In genomic region chr20:4962257-4962855, GRCh38 we compare ENCODE assay signal across 9 cellular contexts. TPM values are rescaled to one million over a fixed set of nuclear protein-coding genes. Genes with fewer than 3 reads are reported as not detected.
DNase-seq lines count a peak whose midpoint lies in the region; ATAC-seq and TF ChIP-seq lines count a peak whose summit lies in the region.
"Had no signal": no experiment of that assay in that cellular context is flagged by ENCODE, and none has a peak within 500 bp of the region (broad histone marks: within the 10 kb centered on the region; RNA-seq: fewer than 3 reads in every experiment).

No MANE protein-coding gene starts in this region.

- H4K20me1 ChIP-seq in Karpas-422 (ENCODE audit: insufficient read depth, low read depth, low read length), result no peaks in the 10 kb centered on the region

- H3K27ac ChIP-seq in Karpas-422 (ENCODE audit: low read length) (peak overlapping the region; percentile 29), duodenal mucosa (ENCODE audit: low read depth, low read length) (peak overlapping the region; percentile 42), esophagus squamous epithelium (peak overlapping the region in 1 of 4 donors; percentile 28)
- H3K27ac ChIP-seq: parathyroid adenoma had no signal

- H3K79me2 ChIP-seq in Karpas-422 (ENCODE audit: low read length), result peaks cover 87% of the 10 kb centered on the region
- H3K79me2 ChIP-seq: parathyroid adenoma had no signal

- 71 to 79% methylated on average over 9 of the region's 9 CpGs for WGBS in esophagus squamous epithelium, 2 donors

- intact Hi-C loops in esophagus squamous epithelium (cut with DNase I), result loop anchor here (10.0 kb wide), 1 partner anchor 142 kb away; no protein-coding TSS in a partner anchor

- H3K36me3 ChIP-seq in Karpas-422 (ENCODE audit: insufficient read depth, low read length) (peaks cover 5% of the 10 kb centered on the region; the same call in 1 of the 2 replicates), duodenal mucosa (ENCODE audit: control insufficient read depth in 1 of 2, insufficient read depth in 2 of 2, low read length in 2 of 2) (no peaks in the 10 kb centered on the region), esophagus squamous epithelium (no peaks in the 10 kb centered on the region)

- no peak for TF ChIP-seq CTCF in esophagus squamous epithelium (IDR thresholded peaks at IDR 0.05)

- peak; percentile 75 to 83 for ATAC-seq in activated CD4-positive, CD25-positive, alpha-beta regulatory T cell treated with anti-CD3 and anti-CD28 coated beads, Interleukin-2, amount 50 U/mL, for 24 hours
- ATAC-seq in HG03571 (IDR thresholded peaks at IDR 0.05; ENCODE audit: unreplicated experiment), result no peak

- H3K27me3 ChIP-seq in Karpas-422 (ENCODE audit: low read length) (no peaks in the 10 kb centered on the region), duodenal mucosa (ENCODE audit: control insufficient read depth in 1 of 2, insufficient read depth in 2 of 2, low read length in 2 of 2) (no peaks in the 10 kb centered on the region), esophagus squamous epithelium (no peaks in the 10 kb centered on the region)

- H3K4me3 ChIP-seq in Karpas-422 (ENCODE audit: low read length) (no peak overlapping the region), duodenal mucosa (ENCODE audit: low read depth in 1 of 2, low read length in 2 of 2) (no peak overlapping the region), esophagus squamous epithelium (no peak overlapping the region)

- no peak for DNase-seq in Karpas-422
- peak; percentile 42 for DNase-seq in stimulated activated CD8-positive, alpha-beta memory T cell treated with anti-CD3 and anti-CD28 coated beads, Interleukin-4, amount 100 ng/mL, for 48 hours
- DNase-seq in esophagus squamous epithelium (lab: John Stamatoyannopoulos, UW), result no peak
- DNase-seq in HPDE6-E6E7 (ENCODE audit: extremely low spot score), result no peak
- DNase-seq: NCI-H2171 had no signal

- H3K9me2 ChIP-seq in Karpas-422 (replicated peaks; ENCODE audit: insufficient read depth, low read length), result no peaks in the 10 kb centered on the region

- H3K4me2 ChIP-seq in Karpas-422 (ENCODE audit: low read depth, low read length, poor library complexity, severe bottlenecking), result no peak overlapping the region

- no peak for TF ChIP-seq POLR2A in esophagus squamous epithelium (IDR thresholded peaks at IDR 0.05)

- H3K4me1 ChIP-seq in Karpas-422 (ENCODE audit: low read length) (peaks cover 52% of the 10 kb centered on the region), duodenal mucosa (ENCODE audit: control insufficient read depth in 1 of 2, insufficient read depth in 2 of 2, low read length in 2 of 2) (peaks cover 4 to 11% of the 10 kb centered on the region in 2 donors), esophagus squamous epithelium (peaks cover 0 to 11% (median 0%) of the 10 kb centered on the region in 3 donors)

- no peak overlapping the region for H3K9ac ChIP-seq in Karpas-422 (ENCODE audit: low read length)
- no peak overlapping the region for H3K9ac ChIP-seq in duodenal mucosa (ENCODE audit: low read depth in 1 of 2, low read length in 2 of 2)
- H3K9ac ChIP-seq: parathyroid adenoma had no signal

- no peaks in the 10 kb centered on the region for H3K9me3 ChIP-seq in Karpas-422 (ENCODE audit: low read length)
- H3K9me3 ChIP-seq in duodenal mucosa (ENCODE audit: control insufficient read depth in 1 of 2, low read length in 2 of 2), result no peaks in the 10 kb centered on the region
- H3K9me3 ChIP-seq in esophagus squamous epithelium, result no peaks in the 10 kb centered on the region

- no peak overlapping the region for H2AFZ ChIP-seq in Karpas-422 (ENCODE audit: low read length)
- H2AFZ ChIP-seq: parathyroid adenoma had no signal

RNA-seq across cellular contexts. Expression of gene SLC23A2, which starts 39.0 kb away (rescaled TPM):
- 34.5 and 49.2 TPM in 2 replicates for total RNA-seq in Karpas-422 (2014; rRNA removed; shearing (Covaris generic); ENCODE audit: low replicate concordance)
- 10 to 100 TPM in 2 of 4 donors, 1 to 10 TPM in 2; 3.6 to 15.1 (median 11.1) TPM for total RNA-seq in esophagus squamous epithelium
